In genomic region chr10:79189853-79190435, GRCh38 we compare ENCODE assay signal across 10 cellular contexts.
DNase-seq lines count a peak whose midpoint lies in the region; ATAC-seq and TF ChIP-seq lines count a peak whose summit lies in the region.
"Had no signal": no experiment of that assay in that cellular context is flagged by ENCODE, and none has a peak within 500 bp of the region (broad histone marks: within the 10 kb centered on the region; RNA-seq: fewer than 3 reads in every experiment).

No MANE protein-coding gene starts in this region.

- peak overlapping the region; percentile 16 for H3K4me2 ChIP-seq in mesenchymal stem cell (ENCODE audit: low read length, poor library complexity, severe bottlenecking)

- H3K14ac ChIP-seq in mesenchymal stem cell (ENCODE audit: low read length in 2 of 2) = peak overlapping the region in 1 of 2 experiments; percentile 53

- no peak overlapping the region for H3K4me3 ChIP-seq in mesenchymal stem cell (ENCODE audit: insufficient read depth in 1 of 2, low read depth in 1 of 2, low read length in 2 of 2)
- H3K4me3 ChIP-seq in upper lobe of right lung = no peak overlapping the region

- no peak overlapping the region for H2BK5ac ChIP-seq in mesenchymal stem cell (ENCODE audit: low read depth, low read length, poor library complexity, severe bottlenecking)

- H2AK5ac ChIP-seq in mesenchymal stem cell (ENCODE audit: low read length, severe bottlenecking) = peak overlapping the region; percentile 50

- no peak for ATAC-seq in upper lobe of right lung
- ATAC-seq: activated CD8-positive, alpha-beta T cell treated with anti-CD3 and anti-CD28 coated beads for 36 hours had no signal

- H3K27me3 ChIP-seq in mesenchymal stem cell (ENCODE audit: control insufficient read depth in 1 of 2, insufficient read depth in 1 of 2, low read length in 2 of 2) (no peaks in the 10 kb centered on the region), upper lobe of right lung (no peaks in the 10 kb centered on the region)

- H3K18ac ChIP-seq in mesenchymal stem cell (ENCODE audit: low read depth in 1 of 2, low read length in 2 of 2) = peak overlapping the region; percentile 47 to 80

- no peak for TF ChIP-seq CTCF in upper lobe of right lung (IDR thresholded peaks at IDR 0.05)

- H3K4me1 ChIP-seq in mesenchymal stem cell (ENCODE audit: control insufficient read depth, insufficient read depth, low read depth, low read length) = peaks cover 81% of the 10 kb centered on the region
- peaks cover 82% of the 10 kb centered on the region for H3K4me1 ChIP-seq in upper lobe of right lung

- H3K9ac ChIP-seq in mesenchymal stem cell (ENCODE audit: low read length) = peak overlapping the region; percentile 5

- H3K9me3 ChIP-seq in mesenchymal stem cell (ENCODE audit: control insufficient read depth, low read length) (no peaks in the 10 kb centered on the region), upper lobe of right lung (no peaks in the 10 kb centered on the region)

- 91% methylated on average over 8 of the region's 10 CpGs for WGBS in mesenchymal stem cell

- H3K36me3 ChIP-seq in mesenchymal stem cell (ENCODE audit: control insufficient read depth in 1 of 2, insufficient read depth in 2 of 2, low read depth in 1 of 2, low read length in 2 of 2) (peaks cover 48 to 51% of the 10 kb centered on the region in 2 experiments), upper lobe of right lung (peaks cover 12% of the 10 kb centered on the region)

- H3K4ac ChIP-seq in mesenchymal stem cell (ENCODE audit: low read depth in 1 of 2, low read length in 2 of 2) = no peak overlapping the region

- DNase-seq in HPDE6-E6E7 (ENCODE audit: extremely low spot score) (peak; percentile 63), astrocyte of the hippocampus (ENCODE audit: low read depth, low spot score) (peak; percentile 72), mesenchymal stem cell (no peak), upper lobe of right lung (no peak), NCI-H748 treated with DMSO at 0.1 percent for 48 hours (lab: John Stamatoyannopoulos, UW) (no peak), mesenteric fat pad (ENCODE audit: low spot score) (no peak), NCI-H1436 treated with DMSO at 0.1 percent for 48 hours (lab: John Stamatoyannopoulos, UW) (no peak)
- DNase-seq: activated CD8-positive, alpha-beta T cell treated with anti-CD3 and anti-CD28 coated beads for 36 hours; effector CD4-positive, alpha-beta T cell; NCI-H1930 had no signal

- H2BK12ac ChIP-seq in mesenchymal stem cell (ENCODE audit: low read length in 2 of 2) = peak overlapping the region in 1 of 2 experiments; percentile 74

- H4K8ac ChIP-seq in mesenchymal stem cell (ENCODE audit: low read length) = no peak overlapping the region

- H2BK15ac ChIP-seq in mesenchymal stem cell (ENCODE audit: low read depth, poor library complexity, severe bottlenecking) = no peak overlapping the region

- H2AFZ ChIP-seq in mesenchymal stem cell (ENCODE audit: low read depth, low read length) = no peak overlapping the region

- H4K91ac ChIP-seq in mesenchymal stem cell (ENCODE audit: low read length) = no peak overlapping the region

- H3K23ac ChIP-seq in mesenchymal stem cell (ENCODE audit: low read length in 2 of 2) = peak overlapping the region in 1 of 2 experiments; percentile 34

- intact Hi-C loops in upper lobe of right lung (cut with DNase I) = loop anchor here (10.0 kb wide), 1 partner anchor 1145 kb away; no protein-coding TSS in a partner anchor

- peaks cover 38% of the 10 kb centered on the region for H3K79me1 ChIP-seq in mesenchymal stem cell (replicated peaks; ENCODE audit: low read length, poor library complexity, severe bottlenecking)

- H3K27ac ChIP-seq in mesenchymal stem cell (ENCODE audit: low read length, poor library complexity, severe bottlenecking) = no peak overlapping the region
- peak overlapping the region; percentile 48 for H3K27ac ChIP-seq in upper lobe of right lung

- no peak overlapping the region for H2BK120ac ChIP-seq in mesenchymal stem cell (ENCODE audit: low read depth, low read length)

Comparison
In these comparisons a context has a peak if more than half of its experiments do, and no peak if none do; other contexts are left out.
1. DNase-seq: peak in HPDE6-E6E7 (single experiment) and astrocyte of the hippocampus (single experiment); none in mesenchymal stem cell (single experiment), upper lobe of right lung (single experiment), NCI-H748 treated with DMSO at 0.1 percent for 48 hours (single experiment), mesenteric fat pad (single experiment) and NCI-H1436 treated with DMSO at 0.1 percent for 48 hours (single experiment).